In the genomic region with DNA sequence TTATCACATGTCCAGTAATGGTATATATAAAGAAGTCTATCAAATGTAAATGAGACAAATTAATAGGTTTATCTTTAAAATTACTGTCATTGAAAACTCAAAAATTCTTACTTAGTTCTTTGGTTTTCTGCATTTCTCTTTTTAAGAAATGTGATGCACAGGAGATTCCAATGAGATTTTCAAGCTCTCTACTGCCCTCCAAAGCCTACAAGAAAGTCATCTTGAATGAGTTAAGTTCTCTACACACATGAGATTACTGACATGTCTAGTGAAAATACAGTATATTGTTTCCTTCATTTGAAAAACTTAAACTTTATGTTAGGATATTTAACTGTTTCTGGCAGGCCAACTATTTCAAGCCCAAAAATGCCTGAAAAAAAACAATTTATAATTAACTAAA, we compare ENCODE assay signal across 13 cellular contexts.
DNase-seq lines count a peak whose midpoint lies in the region; FAIRE-seq and TF ChIP-seq lines count a peak whose summit lies in the region.
"Had no signal": no experiment of that assay in that cellular context is flagged by ENCODE, and none has a peak within 500 bp of the region (broad histone marks: within the 10 kb centered on the region; RNA-seq: fewer than 3 reads in every experiment).

No MANE protein-coding gene starts in this region.

- H3K27me3 ChIP-seq in bronchial epithelial cell (ENCODE audit: control insufficient read depth, insufficient read depth, low read length) (no peaks in the 10 kb centered on the region), vagina (no peaks in the 10 kb centered on the region), H7 (ENCODE audit: control insufficient read depth, insufficient read depth, low read length) (no peaks in the 10 kb centered on the region)

- no peaks in the 10 kb centered on the region for H3K4me1 Mint-ChIP-seq in nephron
- H3K4me1 Mint-ChIP-seq: activated naive CD4-positive, alpha-beta T cell treated with anti-CD3 and anti-CD28 coated beads, Interleukin-2, amount 10 ng/mL, durations not matched to agents 7 days and 5 days had no signal

- no peak overlapping the region for H3K27ac Mint-ChIP-seq in nephron
- H3K27ac Mint-ChIP-seq: activated naive CD4-positive, alpha-beta T cell treated with anti-CD3 and anti-CD28 coated beads, Interleukin-2, amount 10 ng/mL, durations not matched to agents 7 days and 5 days had no signal

- peak; percentile 15 for DNase-seq in DMS 273 (lab: John Stamatoyannopoulos, UW; ENCODE audit: unreplicated experiment)
- DNase-seq in DMS 273 treated with DMSO at 0.1 percent for 48 hours (lab: John Stamatoyannopoulos, UW): no peak
- DNase-seq in MV-4-11 (lab: John Stamatoyannopoulos, UW): peak; percentile 8
- DNase-seq in bronchial epithelial cell (ENCODE audit: low read depth): peak; percentile 14
- no peak for DNase-seq in vagina (ENCODE audit: extremely low spot score in 2 of 2)
- no peak for DNase-seq in pons (ENCODE audit: low spot score)
- no peak for DNase-seq in H7
- DNase-seq: 8988T; activated CD4-positive, alpha-beta T cell treated with anti-CD3 and anti-CD28 coated beads for 48 hours; activated naive CD4-positive, alpha-beta T cell treated with anti-CD3 and anti-CD28 coated beads, Interleukin-2, amount 10 ng/mL, durations not matched to agents 7 days and 5 days; MM.1S had no signal

- no peak for TF ChIP-seq POLR2A in vagina (IDR thresholded peaks at IDR 0.05)

- H3K4me3 ChIP-seq in bronchial epithelial cell (ENCODE audit: low read depth, low read length) (no peak overlapping the region), vagina (no peak overlapping the region), H7 (ENCODE audit: insufficient read depth, low read depth, low read length) (no peak overlapping the region)

- TF ChIP-seq CTCF in bronchial epithelial cell (IDR thresholded peaks at IDR 0.05; ENCODE audit: insufficient read depth, low read length, severe bottlenecking) (no peak), nephron (IDR thresholded peaks at IDR 0.05; ENCODE audit: unreplicated experiment in 3 of 3) (peak; percentile 22 to 42 (median 27)), vagina (IDR thresholded peaks at IDR 0.05) (no peak)

- H3K36me3 ChIP-seq in bronchial epithelial cell (ENCODE audit: control insufficient read depth, insufficient read depth, low read length) (no peaks in the 10 kb centered on the region), vagina (no peaks in the 10 kb centered on the region), H7 (replicated peaks; ENCODE audit: control insufficient read depth, insufficient read depth, low read length) (no peaks in the 10 kb centered on the region)

- no peaks in the 10 kb centered on the region for H3K9me3 ChIP-seq in vagina

- no peaks in the 10 kb centered on the region for H3K4me1 ChIP-seq in vagina

- H3K9me3 Mint-ChIP-seq in nephron: no peaks in the 10 kb centered on the region
- H3K9me3 Mint-ChIP-seq: activated naive CD4-positive, alpha-beta T cell treated with anti-CD3 and anti-CD28 coated beads, Interleukin-2, amount 10 ng/mL, durations not matched to agents 7 days and 5 days had no signal

- H3K4me3 Mint-ChIP-seq in nephron: no peak overlapping the region
- H3K4me3 Mint-ChIP-seq: activated naive CD4-positive, alpha-beta T cell treated with anti-CD3 and anti-CD28 coated beads, Interleukin-2, amount 10 ng/mL, durations not matched to agents 7 days and 5 days had no signal

- intact Hi-C loops in vagina (cut with DNase I): no loop called here

- FAIRE-seq in bronchial epithelial cell (lab: Jason Lieb, UNC): no peak

- peaks cover 4% of the 10 kb centered on the region for H3K36me3 Mint-ChIP-seq in nephron (ENCODE audit: low read depth)

- no peaks in the 10 kb centered on the region for H3K27me3 Mint-ChIP-seq in nephron (ENCODE audit: low read depth)
- H3K27me3 Mint-ChIP-seq: activated naive CD4-positive, alpha-beta T cell treated with anti-CD3 and anti-CD28 coated beads, Interleukin-2, amount 10 ng/mL, durations not matched to agents 7 days and 5 days had no signal

- no peak overlapping the region for H3K27ac ChIP-seq in vagina
- H3K27ac ChIP-seq: epithelial cell of prostate had no signal

Comparison
In these comparisons a context has a peak if more than half of its experiments do, and no peak if none do; other contexts are left out.
1. DNase-seq: peak in DMS 273 (single experiment), MV-4-11 (single experiment) and bronchial epithelial cell (single experiment); none in DMS 273 treated with DMSO at 0.1 percent for 48 hours (single experiment), vagina (0 of 2), pons (single experiment) and H7 (single experiment).
2. CTCF ChIP-seq: peak in nephron (3 of 3); none in bronchial epithelial cell (single experiment) and vagina (0 of 3).